9 cellular contexts compared by ENCODE assay signal in the genomic region with DNA sequence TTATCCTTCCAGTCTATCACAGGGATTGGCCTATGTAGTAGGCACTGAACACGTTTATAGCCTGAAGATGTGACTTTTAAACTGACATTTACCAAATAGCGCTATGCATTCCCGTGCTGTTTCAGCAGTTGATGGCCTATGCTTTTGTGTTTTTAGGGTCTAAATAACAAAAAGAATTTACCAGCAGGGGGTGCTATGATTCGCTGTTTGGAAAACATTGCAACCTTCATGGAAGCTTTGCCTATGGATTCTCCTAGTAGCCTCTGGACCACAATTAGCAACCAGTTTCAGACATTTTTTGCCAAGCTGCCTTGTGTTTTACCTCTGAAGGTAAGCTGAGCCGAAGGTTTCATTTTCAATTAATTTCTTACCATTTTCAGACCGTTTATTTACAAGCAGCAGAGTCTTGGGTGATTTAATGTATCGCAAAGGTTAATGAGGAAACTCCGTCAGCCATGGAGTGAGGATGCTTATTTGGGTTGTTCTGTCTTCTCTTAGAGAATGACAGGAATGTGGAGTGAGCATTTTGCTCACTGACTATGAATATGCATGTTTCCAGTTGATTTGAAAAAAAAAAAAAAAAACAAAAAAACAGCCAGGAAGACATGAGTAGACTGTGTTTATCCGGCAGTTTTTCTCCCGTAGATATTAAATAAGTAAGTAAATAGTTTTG.
DNase-seq lines count a peak whose midpoint lies in the region; ATAC-seq and TF ChIP-seq lines count a peak whose summit lies in the region.
"Had no signal": no experiment of that assay in that cellular context is flagged by ENCODE, and none has a peak within 500 bp of the region (broad histone marks: within the 10 kb centered on the region; RNA-seq: fewer than 3 reads in every experiment).

No MANE protein-coding gene starts in this region.

- no peak overlapping the region for H3K4me3 Mint-ChIP-seq in progenitor cell of endocrine pancreas (ENCODE audit: low read depth)
- no peak overlapping the region for H3K4me3 Mint-ChIP-seq in activated CD8-positive, alpha-beta memory T cell treated with anti-CD3 and anti-CD28 coated beads, Interleukin-2, amount 10 ng/mL, durations not matched to agents 7 days and 5 days
- H3K4me3 Mint-ChIP-seq: CD4-positive, alpha-beta memory T cell had no signal

- POLR2A ChIA-PET in RWPE1 (lab: Yijun Ruan, JAX; ENCODE audit: low non-redundant PET) = no interaction called here

- H3K9me3 Mint-ChIP-seq in progenitor cell of endocrine pancreas (ENCODE audit: low read depth) = peaks cover 6% of the 10 kb centered on the region
- no peaks in the 10 kb centered on the region for H3K9me3 Mint-ChIP-seq in activated CD8-positive, alpha-beta memory T cell treated with anti-CD3 and anti-CD28 coated beads, Interleukin-2, amount 10 ng/mL, durations not matched to agents 7 days and 5 days (ENCODE audit: low read depth)
- H3K9me3 Mint-ChIP-seq: CD4-positive, alpha-beta memory T cell had no signal

- peak; percentile 28 for TF ChIP-seq CTCF in RWPE1 (conservative IDR thresholded peaks at IDR 0.05; ENCODE audit: low read depth)
- peak; percentile 35 for TF ChIP-seq CTCF in fibroblast of the aortic adventitia (IDR thresholded peaks at IDR 0.05; ENCODE audit: insufficient read depth, low read length)
- TF ChIP-seq CTCF in progenitor cell of endocrine pancreas (IDR thresholded peaks at IDR 0.05; ENCODE audit: unreplicated experiment) = peak; percentile 79

- H3K27me3 Mint-ChIP-seq in progenitor cell of endocrine pancreas = no peaks in the 10 kb centered on the region
- H3K27me3 Mint-ChIP-seq in activated CD8-positive, alpha-beta memory T cell treated with anti-CD3 and anti-CD28 coated beads, Interleukin-2, amount 10 ng/mL, durations not matched to agents 7 days and 5 days = peaks cover 16% of the 10 kb centered on the region

- no peak overlapping the region for H3K27ac ChIP-seq in RWPE1

- H3K4me3 ChIP-seq in fibroblast of the aortic adventitia (ENCODE audit: low read depth, low read length) = no peak overlapping the region

- no peaks in the 10 kb centered on the region for H3K36me3 Mint-ChIP-seq in progenitor cell of endocrine pancreas (ENCODE audit: insufficient read depth)
- H3K36me3 Mint-ChIP-seq in activated CD8-positive, alpha-beta memory T cell treated with anti-CD3 and anti-CD28 coated beads, Interleukin-2, amount 10 ng/mL, durations not matched to agents 7 days and 5 days = no peaks in the 10 kb centered on the region
- H3K36me3 Mint-ChIP-seq: CD4-positive, alpha-beta memory T cell had no signal

- no peak overlapping the region for H3K27ac Mint-ChIP-seq in progenitor cell of endocrine pancreas
- H3K27ac Mint-ChIP-seq in activated CD8-positive, alpha-beta memory T cell treated with anti-CD3 and anti-CD28 coated beads, Interleukin-2, amount 10 ng/mL, durations not matched to agents 7 days and 5 days = no peak overlapping the region
- H3K27ac Mint-ChIP-seq: CD4-positive, alpha-beta memory T cell had no signal

- CTCF ChIA-PET in RWPE1 (lab: Yijun Ruan, JAX) = interaction anchor here (0.6 to 1.6 kb wide), 21 partner anchors 11 to 1699 kb away, joined by 3 to 10 read pairs (median 4); no protein-coding TSS in a partner anchor
- CTCF ChIA-PET in activated CD8-positive, alpha-beta memory T cell treated with anti-CD3 and anti-CD28 coated beads, Interleukin-2, amount 10 ng/mL, durations not matched to agents 7 days and 5 days (lab: Charles Lee) = interaction anchor here (0.7 to 4.2 kb wide), 14 partner anchors 9 to 526 kb away, joined by 3 to 25 read pairs (median 3); no protein-coding TSS in a partner anchor

- DNase-seq in NCI-H187 (lab: John Stamatoyannopoulos, UW) = peak; percentile 33 to 64
- DNase-seq in NCI-H187 treated with DMSO at 0.1 percent for 48 hours (lab: John Stamatoyannopoulos, UW) = no peak
- DNase-seq in Kasumi-1 (lab: John Stamatoyannopoulos, UW) = peak; percentile 59
- DNase-seq in RWPE1 (ENCODE audit: low spot score) = peak; percentile 44
- DNase-seq in fibroblast of the aortic adventitia (ENCODE audit: low read depth) = peak; percentile 57
- DNase-seq in progenitor cell of endocrine pancreas (ENCODE audit: low spot score, unreplicated experiment) = peak; percentile 31
- no peak for DNase-seq in activated gamma-delta T cell (lab: John Stamatoyannopoulos, UW)
- DNase-seq in activated CD8-positive, alpha-beta memory T cell treated with anti-CD3 and anti-CD28 coated beads, Interleukin-2, amount 10 ng/mL, durations not matched to agents 7 days and 5 days = no peak

- no peak for ATAC-seq in activated CD8-positive, alpha-beta memory T cell treated with anti-CD3 and anti-CD28 coated beads, Interleukin-2, amount 10 ng/mL, durations not matched to agents 7 days and 5 days

- H3K4me1 Mint-ChIP-seq in progenitor cell of endocrine pancreas (ENCODE audit: low read depth) = no peaks in the 10 kb centered on the region
- no peaks in the 10 kb centered on the region for H3K4me1 Mint-ChIP-seq in activated CD8-positive, alpha-beta memory T cell treated with anti-CD3 and anti-CD28 coated beads, Interleukin-2, amount 10 ng/mL, durations not matched to agents 7 days and 5 days
- H3K4me1 Mint-ChIP-seq: CD4-positive, alpha-beta memory T cell had no signal

Comparison
In these comparisons a context has a peak if more than half of its experiments do, and no peak if none do; other contexts are left out.
1. DNase-seq: peak in NCI-H187 (2 of 2), Kasumi-1 (2 of 2), RWPE1 (single experiment), fibroblast of the aortic adventitia (single experiment) and progenitor cell of endocrine pancreas (single experiment); none in NCI-H187 treated with DMSO at 0.1 percent for 48 hours (single experiment), activated gamma-delta T cell (single experiment) and activated CD8-positive, alpha-beta memory T cell treated with anti-CD3 and anti-CD28 coated beads, Interleukin-2, amount 10 ng/mL, durations not matched to agents 7 days and 5 days (single experiment).
2. CTCF ChIP-seq: peak in every context shown above with its lines; median percentile 79 in progenitor cell of endocrine pancreas; 35 in fibroblast of the aortic adventitia; 28 in RWPE1.